In the genomic region with DNA sequence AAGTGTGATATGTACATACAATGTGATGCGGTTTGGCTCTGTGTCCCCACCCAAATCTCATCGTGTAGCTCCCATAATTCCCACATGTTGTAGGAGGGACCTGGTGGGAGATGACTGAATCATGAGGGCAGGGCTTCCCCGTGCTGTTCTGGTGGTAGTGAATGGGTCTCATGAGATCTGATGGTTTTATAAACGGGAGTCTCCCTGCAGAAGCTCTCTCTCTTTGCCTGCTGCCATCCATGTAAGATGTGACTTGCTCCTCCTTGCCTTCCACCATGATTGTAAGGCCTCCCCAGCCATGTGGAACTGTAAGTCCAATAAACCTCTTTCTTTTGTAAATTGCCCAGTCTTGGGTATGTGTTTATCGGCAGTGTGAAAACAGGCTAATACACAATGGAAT, we compare ENCODE assay signal across 9 cellular contexts. TPM values are rescaled to one million over a fixed set of nuclear protein-coding genes. Genes with fewer than 3 reads are reported as not detected.
"Had no signal": no experiment of that assay in that cellular context is flagged by ENCODE, and none has a peak within 500 bp of the region (broad histone marks: within the 10 kb centered on the region; RNA-seq: fewer than 3 reads in every experiment).

No MANE protein-coding gene starts in this region.

RNA-seq across cellular contexts. Expression of gene CD300LB, which starts 12.7 kb away (rescaled TPM):
- total RNA-seq: LHCN-M2, MCF 10A, NCI-H460, OCI-LY7, PC-9, RPMI7951, SJCRH30, SK-MEL-5 had no signal

RNA-seq across cellular contexts. Expression of gene CD300C, which starts 27.3 kb away (rescaled TPM):
- total RNA-seq: LHCN-M2, MCF 10A, OCI-LY7, PC-9, RPMI7951, SJCRH30 had no signal

RNA-seq across cellular contexts. Expression of gene CD300H, which starts 48.7 kb away (rescaled TPM):
- total RNA-seq: LHCN-M2, MCF 10A, NCI-H460, OCI-LY7, PC-9, Right ventricle myocardium inferior, RPMI7951, SJCRH30, SK-MEL-5 had no signal

RNA-seq across cellular contexts. Expression of gene CD300A, which starts 52.1 kb away (rescaled TPM):
- total RNA-seq: LHCN-M2, MCF 10A, NCI-H460, PC-9, RPMI7951, SJCRH30, SK-MEL-5 had no signal
